ENCODE assay signal across 1 cellular context in genomic region chr6:69665437-69665836, GRCh38.
TF ChIP-seq lines count a peak whose summit lies in the region.

No MANE protein-coding gene starts in this region.

TF ChIP-seq in GM12878, 131 proteins besides CTCF, POLR2A, EP300 and RAD21 (continued from another document):
- TF ChIP-seq BCL3 (IDR thresholded peaks at IDR 0.05; ENCODE audit: borderline replicate concordance, insufficient read depth, low read depth, low read length, poor library complexity, severe bottlenecking) (peak; percentile 47), ATF2 (IDR thresholded peaks at IDR 0.05; ENCODE audit: low read length) (peak; percentile 26; the same call in 1 of the 2 replicates), MEF2A (IDR thresholded peaks at IDR 0.05; ENCODE audit: insufficient read depth, low read depth, low read length) (0 out of 2 replicates have a peak, but pooled peaks have one; percentile 36)
